10 cellular contexts compared by ENCODE assay signal in the genomic region with DNA sequence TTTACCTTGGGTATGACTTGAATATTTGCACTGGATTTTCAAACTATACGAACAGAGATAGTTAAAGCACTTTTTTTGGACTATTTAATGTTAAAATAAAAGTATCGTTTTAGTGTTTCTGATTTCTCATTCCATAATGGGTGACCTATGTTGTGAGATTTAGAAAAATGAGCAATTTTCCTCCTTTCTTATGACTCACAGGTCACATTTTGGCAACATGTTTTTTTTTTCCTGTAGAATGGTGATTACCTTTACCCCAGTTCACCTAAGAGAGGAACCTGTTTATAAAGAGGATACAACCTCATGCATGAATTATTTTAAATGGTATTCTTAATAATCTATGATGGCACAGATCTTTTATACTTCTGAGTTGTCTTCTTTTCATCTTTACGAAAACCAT.
DNase-seq lines count a peak whose midpoint lies in the region; ATAC-seq and TF ChIP-seq lines count a peak whose summit lies in the region.
"Had no signal": no experiment of that assay in that cellular context is flagged by ENCODE, and none has a peak within 500 bp of the region (broad histone marks: within the 10 kb centered on the region; RNA-seq: fewer than 3 reads in every experiment).

No MANE protein-coding gene starts in this region.

- H3K27ac Mint-ChIP-seq in T-cell, result peak overlapping the region in 1 of 2 donors; percentile 76

- peaks cover 12% of the 10 kb centered on the region for H3K36me3 Mint-ChIP-seq in T-cell

- H3K4me3 ChIP-seq in HCT116 (replicated peaks in 1 of 2; ENCODE audit: low read depth in 1 of 2, low read length in 2 of 2) (no peak overlapping the region), esophagus muscularis mucosa (no peak overlapping the region), smooth muscle cell (no peak overlapping the region)

- H3K36me3 ChIP-seq in HCT116 (ENCODE audit: control insufficient read depth in 1 of 2, insufficient read depth in 2 of 2, low read length in 2 of 2) (no peaks in the 10 kb centered on the region), esophagus muscularis mucosa (no peaks in the 10 kb centered on the region), smooth muscle cell (ENCODE audit: low read depth) (no peaks in the 10 kb centered on the region)

- peaks cover 70 to 89% (median 83%) of the 10 kb centered on the region in 3 donors for H3K4me1 Mint-ChIP-seq in T-cell

- TF ChIP-seq RAD21 in HCT116 (IDR thresholded peaks at IDR 0.05; ENCODE audit: low read depth), result no peak

- POLR2A ChIA-PET in HCT116 (lab: Charles Lee), result no interaction called here
- POLR2A ChIA-PET in T-cell (lab: Charles Lee), result no interaction called here

- CTCF ChIA-PET in HCT116 (lab: Charles Lee) (no interaction called here), T-cell (lab: Charles Lee) (no interaction called here)

- no peak overlapping the region for H2AFZ ChIP-seq in HCT116 (ENCODE audit: low read depth, low read length, poor library complexity, severe bottlenecking)
- H2AFZ ChIP-seq in smooth muscle cell (ENCODE audit: low read depth), result no peak overlapping the region

- H3F3A ChIP-seq in smooth muscle cell (ENCODE audit: low read depth), result peaks cover 37% of the 10 kb centered on the region

- no peak for ATAC-seq in HCT116
- ATAC-seq in T-cell (replicated peaks in 1 of 4), result no peak
- ATAC-seq in GM21529 (IDR thresholded peaks at IDR 0.05; ENCODE audit: unreplicated experiment), result no peak

- H3K9ac ChIP-seq in HCT116 (ENCODE audit: low read length) (no peak overlapping the region), smooth muscle cell (ENCODE audit: low read depth) (no peak overlapping the region)

- H3K4me3 Mint-ChIP-seq in T-cell, result peak overlapping the region; percentile 16 to 35 (median 31)
- H3K4me3 Mint-ChIP-seq: neural crest cell had no signal

- H3K9me3 Mint-ChIP-seq in T-cell, result peaks cover 0 to 8% (median 0%) of the 10 kb centered on the region in 3 donors

- H3K27me3 ChIP-seq in HCT116 (ENCODE audit: insufficient read depth, low read length) (no peaks in the 10 kb centered on the region), esophagus muscularis mucosa (no peaks in the 10 kb centered on the region), smooth muscle cell (ENCODE audit: low read depth) (no peaks in the 10 kb centered on the region)

- no peak overlapping the region for H3K27ac ChIP-seq in HCT116 (ENCODE audit: low read depth, low read length)
- peak overlapping the region; percentile 49 to 78 (median 64) for H3K27ac ChIP-seq in esophagus muscularis mucosa (replicated peaks in 1 of 4)
- H3K27ac ChIP-seq in smooth muscle cell (ENCODE audit: low read depth), result peak overlapping the region; percentile 73

- RAD21 ChIA-PET in HCT116 (lab: Charles Lee; ENCODE audit: low non-redundant PET in 1 of 2, low total read pairs in 2 of 2, uncharacterized antibody in 2 of 2, unreplicated experiment in 2 of 2), result no interaction called here

- H4K20me1 ChIP-seq in HCT116 (ENCODE audit: insufficient read depth), result no peaks in the 10 kb centered on the region
- H4K20me1 ChIP-seq in smooth muscle cell (ENCODE audit: low read depth), result no peaks in the 10 kb centered on the region

- intact Hi-C loops in HCT116 (cut with micrococcal nuclease) (no loop called here), esophagus muscularis mucosa (cut with DNase I) (no loop called here)

- no TSS peak for BruUV-seq in HCT116 (replicated peaks; lab: Mats Ljungman, UMichigan)

- WGBS in esophagus muscularis mucosa, result 67% methylated on average over 3 of the region's 3 CpGs
- WGBS in smooth muscle cell (ENCODE audit: low lambda C conversion rate), result 94% methylated on average over 3 of the region's 3 CpGs

- no peak for TF ChIP-seq POLR2A in HCT116 (IDR thresholded peaks at IDR 0.05; ENCODE audit: borderline replicate concordance, extremely low read depth, insufficient read depth, insufficient read length)
- no peak for TF ChIP-seq POLR2A in esophagus muscularis mucosa (IDR thresholded peaks at IDR 0.05; ENCODE audit: low read depth)

- TF ChIP-seq CTCF in HCT116 (IDR thresholded peaks at IDR 0.05 in 2 of 3, conservative IDR thresholded peaks at IDR 0.05 in 1 of 3; ENCODE audit: borderline replicate concordance in 1 of 3, insufficient read depth in 1 of 3, low read depth in 2 of 3, low read length in 2 of 3) (no peak), esophagus muscularis mucosa (IDR thresholded peaks at IDR 0.05) (no peak), smooth muscle cell (IDR thresholded peaks at IDR 0.05; ENCODE audit: borderline replicate concordance, insufficient read depth, poor library complexity, severe bottlenecking) (no peak)

- H3K9me3 ChIP-seq in HCT116 (ENCODE audit: control insufficient read depth in 1 of 2, insufficient read depth in 1 of 2, low read depth in 1 of 2, low read length in 2 of 2), result no peaks in the 10 kb centered on the region
- H3K9me3 ChIP-seq in esophagus muscularis mucosa, result no peaks in the 10 kb centered on the region
- no peaks in the 10 kb centered on the region for H3K9me3 ChIP-seq in smooth muscle cell (replicated peaks; ENCODE audit: low read depth)

- DNase-seq in HCT116 (ENCODE audit: low read depth, low spot score) (no peak), T-cell (no peak), esophagus muscularis mucosa (ENCODE audit: extremely low spot score) (no peak), smooth muscle cell (lab: John Stamatoyannopoulos, UW; ENCODE audit: unreplicated experiment) (no peak), inferior parietal cortex (ENCODE audit: extremely low spot score) (no peak), NCI-H345 treated with DMSO at 0.1 percent for 48 hours (lab: John Stamatoyannopoulos, UW; ENCODE audit: unreplicated experiment) (no peak)
- DNase-seq: Karpas-422, NCI-H774 had no signal

- peaks cover 7% of the 10 kb centered on the region for H3K79me2 ChIP-seq in HCT116 (ENCODE audit: insufficient read depth, low read length)
- H3K79me2 ChIP-seq in smooth muscle cell (ENCODE audit: low read depth), result peaks cover 28% of the 10 kb centered on the region

- H3K4me2 ChIP-seq in HCT116 (ENCODE audit: low read length) (no peak overlapping the region; the same call in 1 of the 2 replicates), smooth muscle cell (peak overlapping the region; percentile 50)

- TF ChIP-seq EP300 in esophagus muscularis mucosa (IDR thresholded peaks at IDR 0.05), result no peak

- no peaks in the 10 kb centered on the region for H3K9me2 ChIP-seq in HCT116 (ENCODE audit: insufficient read depth)

- H3K4me1 ChIP-seq in HCT116 (ENCODE audit: control insufficient read depth in 1 of 2, insufficient read depth in 2 of 2, low read length in 2 of 2), result peaks cover 14 to 22% of the 10 kb centered on the region in 2 experiments
- peaks cover 48 to 62% (median 52%) of the 10 kb centered on the region in 4 donors for H3K4me1 ChIP-seq in esophagus muscularis mucosa
- peaks cover 30% of the 10 kb centered on the region for H3K4me1 ChIP-seq in smooth muscle cell (ENCODE audit: low read depth)

- no peaks in the 10 kb centered on the region for H3K27me3 Mint-ChIP-seq in T-cell

TF ChIP-seq in HCT116, 20 proteins besides CTCF, POLR2A, EP300 and RAD21:
- TF ChIP-seq FOSL1 (IDR thresholded peaks at IDR 0.05; ENCODE audit: low read depth), result 0 out of 2 replicates have a peak, but pooled peaks have one; percentile 10
- TF ChIP-seq SIN3A (IDR thresholded peaks at IDR 0.05; ENCODE audit: low read depth), result no peak
